Comparison of ENCODE assay signal across 10 cellular contexts in the genomic region with DNA sequence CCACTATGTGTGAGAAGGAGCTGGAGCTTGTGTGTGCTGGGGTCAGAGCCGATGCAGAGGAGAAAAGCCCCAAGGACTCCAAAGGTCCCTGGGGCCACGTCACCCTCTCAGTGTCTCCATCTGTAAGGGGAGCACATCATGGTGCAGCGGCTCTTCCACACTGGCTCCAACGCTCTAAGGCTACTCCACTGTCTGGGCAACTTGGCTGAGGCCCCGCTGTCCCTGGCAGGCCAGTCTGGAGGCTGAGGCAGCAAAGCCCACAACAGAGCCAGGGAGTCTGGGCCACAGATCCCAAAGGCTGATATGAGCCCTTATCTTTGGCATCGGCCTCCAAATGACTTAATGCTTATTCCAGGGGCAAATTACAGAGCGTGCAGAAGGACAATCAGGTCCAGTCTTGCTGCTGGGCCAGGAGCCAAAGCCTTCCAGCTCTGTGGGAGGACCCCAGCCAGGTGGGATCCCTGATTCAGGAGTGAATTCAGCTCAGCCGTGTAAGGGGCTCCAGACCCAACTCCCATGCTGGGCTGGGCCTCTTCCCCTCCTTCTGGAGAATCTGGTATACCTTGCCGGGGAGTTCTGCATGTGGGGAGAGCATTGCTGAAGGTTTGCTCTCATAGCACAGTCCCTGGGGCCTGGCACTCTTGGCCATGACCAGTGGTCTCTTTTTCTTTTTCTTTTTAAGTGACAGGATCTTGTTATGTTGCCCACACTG. TPM values are rescaled to one million over a fixed set of nuclear protein-coding genes. Genes with fewer than 3 reads are reported as not detected.
DNase-seq lines count a peak whose midpoint lies in the region; ATAC-seq and TF ChIP-seq lines count a peak whose summit lies in the region.
"Had no signal": no experiment of that assay in that cellular context is flagged by ENCODE, and none has a peak within 500 bp of the region (broad histone marks: within the 10 kb centered on the region; RNA-seq: fewer than 3 reads in every experiment).

No MANE protein-coding gene starts in this region.

- H3K27me3 Mint-ChIP-seq in CD14-positive monocyte (ENCODE audit: low read depth in 3 of 3): peaks cover 2 to 13% (median 3%) of the 10 kb centered on the region in 3 donors
- no peaks in the 10 kb centered on the region for H3K27me3 Mint-ChIP-seq in activated T-helper 2 cell treated with anti-CD3 and anti-CD28 coated beads, Interferon-gamma antibody, Interleukin-2, Interleukin-4, amounts not matched to agents 10 μg/mL and 5 μg/mL and 100 μg/mL, durations not matched to agents 14 hours and 24 hours and 36 hours (ENCODE audit: low read depth)
- no peaks in the 10 kb centered on the region for H3K27me3 Mint-ChIP-seq in naive thymus-derived CD4-positive, alpha-beta T cell

- H3K4me3 Mint-ChIP-seq in CD14-positive monocyte: peak overlapping the region; percentile 78 to 85
- H3K4me3 Mint-ChIP-seq in activated T-helper 2 cell treated with anti-CD3 and anti-CD28 coated beads, Interferon-gamma antibody, Interleukin-2, Interleukin-4, amounts not matched to agents 10 μg/mL and 5 μg/mL and 100 μg/mL, durations not matched to agents 14 hours and 24 hours and 36 hours (ENCODE audit: low read depth): peak overlapping the region; percentile 82
- H3K4me3 Mint-ChIP-seq in naive thymus-derived CD4-positive, alpha-beta T cell: peak overlapping the region; percentile 85 to 98 (median 90)

- peak overlapping the region; percentile 69 for H3K4me3 ChIP-seq in naive thymus-derived CD4-positive, alpha-beta T cell (ENCODE audit: low read length)

- no peak for TF ChIP-seq CTCF in CD14-positive monocyte (IDR thresholded peaks at IDR 0.05)

- H3K27ac Mint-ChIP-seq in CD14-positive monocyte: peak overlapping the region; percentile 95 to 99 (median 98)
- H3K27ac Mint-ChIP-seq in activated T-helper 2 cell treated with anti-CD3 and anti-CD28 coated beads, Interferon-gamma antibody, Interleukin-2, Interleukin-4, amounts not matched to agents 10 μg/mL and 5 μg/mL and 100 μg/mL, durations not matched to agents 14 hours and 24 hours and 36 hours: peak overlapping the region; percentile 97
- peak overlapping the region; percentile 96 to 100 (median 99) for H3K27ac Mint-ChIP-seq in naive thymus-derived CD4-positive, alpha-beta T cell

- no peaks in the 10 kb centered on the region for H3K27me3 ChIP-seq in naive thymus-derived CD4-positive, alpha-beta T cell (ENCODE audit: control insufficient read depth in 2 of 2, insufficient read depth in 2 of 2, low read length in 2 of 2)
- H3K27me3 ChIP-seq: dorsolateral prefrontal cortex had no signal

- DNase-seq in CD14-positive monocyte (ENCODE audit: low spot score) (peak; percentile 40), putamen (ENCODE audit: low spot score) (no peak)
- peak; percentile 35 for DNase-seq in activated T-helper 2 cell treated with anti-CD3 and anti-CD28 coated beads, Interferon-gamma antibody, Interleukin-2, Interleukin-4, amounts not matched to agents 10 μg/mL and 5 μg/mL and 100 μg/mL, durations not matched to agents 14 hours and 24 hours and 36 hours (ENCODE audit: low spot score)
- DNase-seq in naive thymus-derived CD4-positive, alpha-beta T cell: no peak
- DNase-seq in stimulated activated naive CD4-positive, alpha-beta T cell treated with Interleukin-2 at 50 U/mL for 16 hours (lab: John Stamatoyannopoulos, UW): no peak
- DNase-seq: SHP77 treated with DMSO at 0.1 percent for 48 hours had no signal

- peak overlapping the region; percentile 99 for H3K27ac ChIP-seq in naive thymus-derived CD4-positive, alpha-beta T cell (ENCODE audit: low read depth, low read length)

- no peaks in the 10 kb centered on the region for H3K9me3 ChIP-seq in naive thymus-derived CD4-positive, alpha-beta T cell (ENCODE audit: control insufficient read depth in 2 of 3, low read length in 3 of 3)

- H3K4me1 Mint-ChIP-seq in CD14-positive monocyte: peaks cover 62% of the 10 kb centered on the region
- peaks cover 58% of the 10 kb centered on the region for H3K4me1 Mint-ChIP-seq in activated T-helper 2 cell treated with anti-CD3 and anti-CD28 coated beads, Interferon-gamma antibody, Interleukin-2, Interleukin-4, amounts not matched to agents 10 μg/mL and 5 μg/mL and 100 μg/mL, durations not matched to agents 14 hours and 24 hours and 36 hours (ENCODE audit: low read depth)
- H3K4me1 Mint-ChIP-seq in naive thymus-derived CD4-positive, alpha-beta T cell: peaks cover 42 to 82% (median 71%) of the 10 kb centered on the region in 7 donors

- peak; percentile 1 for ATAC-seq in HG02852 (IDR thresholded peaks at IDR 0.05; ENCODE audit: unreplicated experiment)
- ATAC-seq in naive thymus-derived CD4-positive, alpha-beta T cell: no peak
- ATAC-seq in HG03520 (IDR thresholded peaks at IDR 0.05; ENCODE audit: unreplicated experiment): no peak
- no peak for ATAC-seq in HG03571 (IDR thresholded peaks at IDR 0.05; ENCODE audit: unreplicated experiment)

- H3K36me3 Mint-ChIP-seq in CD14-positive monocyte: peaks cover 12 to 15% of the 10 kb centered on the region in 2 donors
- peaks cover 28% of the 10 kb centered on the region for H3K36me3 Mint-ChIP-seq in activated T-helper 2 cell treated with anti-CD3 and anti-CD28 coated beads, Interferon-gamma antibody, Interleukin-2, Interleukin-4, amounts not matched to agents 10 μg/mL and 5 μg/mL and 100 μg/mL, durations not matched to agents 14 hours and 24 hours and 36 hours (ENCODE audit: low read depth)
- H3K36me3 Mint-ChIP-seq in naive thymus-derived CD4-positive, alpha-beta T cell: peaks cover 0 to 11% (median 0%) of the 10 kb centered on the region in 5 donors

- peaks cover 0 to 14% (median 0%) of the 10 kb centered on the region in 3 experiments for H3K36me3 ChIP-seq in naive thymus-derived CD4-positive, alpha-beta T cell (ENCODE audit: control insufficient read depth in 2 of 3, insufficient read depth in 3 of 3, low read length in 3 of 3)

- H3K4me1 ChIP-seq in naive thymus-derived CD4-positive, alpha-beta T cell (ENCODE audit: control insufficient read depth in 2 of 2, insufficient read depth in 2 of 2, low read length in 2 of 2): peaks cover 57 to 66% of the 10 kb centered on the region in 2 donors

- CTCF ChIA-PET in naive thymus-derived CD4-positive, alpha-beta T cell (lab: Charles Lee): interaction anchor here (0.6 to 15.4 kb wide), 7 partner anchors 8 to 363 kb away, joined by 3 to 401 read pairs (median 4); a partner anchor contains a TSS

- H3K9me3 Mint-ChIP-seq in CD14-positive monocyte: peaks cover 0 to 3% (median 0%) of the 10 kb centered on the region in 7 donors
- H3K9me3 Mint-ChIP-seq in activated T-helper 2 cell treated with anti-CD3 and anti-CD28 coated beads, Interferon-gamma antibody, Interleukin-2, Interleukin-4, amounts not matched to agents 10 μg/mL and 5 μg/mL and 100 μg/mL, durations not matched to agents 14 hours and 24 hours and 36 hours: no peaks in the 10 kb centered on the region
- H3K9me3 Mint-ChIP-seq in naive thymus-derived CD4-positive, alpha-beta T cell: peaks cover 0 to 10% (median 0%) of the 10 kb centered on the region in 11 donors

- POLR2A ChIA-PET in naive thymus-derived CD4-positive, alpha-beta T cell (lab: Charles Lee): interaction anchor here (0.7 to 11.9 kb wide), 12 partner anchors 8 to 448 kb away, joined by 3 to 106 read pairs (median 6); a partner anchor contains a TSS

- intact Hi-C loops in CD14-positive monocyte (cut with micrococcal nuclease): loop anchor here (10.0 kb wide), 2 partner anchors 118 to 388 kb away; a partner anchor contains a TSS
- intact Hi-C loops in activated T-helper 2 cell treated with anti-CD3 and anti-CD28 coated beads, Interferon-gamma antibody, Interleukin-2, Interleukin-4, amounts not matched to agents 10 μg/mL and 5 μg/mL and 100 μg/mL, durations not matched to agents 14 hours and 24 hours and 36 hours (cut with micrococcal nuclease): loop anchor here (1.0 to 5.0 kb wide), 6 partner anchors 17 to 1515 kb away; a partner anchor contains a TSS
- intact Hi-C loops in naive thymus-derived CD4-positive, alpha-beta T cell (cut with micrococcal nuclease): loop anchor here (1.0 to 5.0 kb wide), 6 partner anchors 119 to 815 kb away; a partner anchor contains a TSS

RNA-seq across cellular contexts. Expression of a gene that starts 1.8 kb away (rescaled TPM):
- 10 to 100 TPM; 48.4 to 66.1 TPM for polyA plus RNA-seq in CD14-positive monocyte
- 238 and 260 TPM in 2 replicates for total RNA-seq in activated T-helper 2 cell treated with anti-CD3 and anti-CD28 coated beads, Interferon-gamma antibody, Interleukin-2, Interleukin-4, amounts not matched to agents 10 μg/mL and 5 μg/mL and 100 μg/mL, durations not matched to agents 14 hours and 24 hours and 36 hours
- 100 to 1,000 TPM in 2 of 5 experiments, 10 to 100 TPM in 3; 22.1 to 255 (median 50.3) TPM for total RNA-seq in naive thymus-derived CD4-positive, alpha-beta T cell
- polyA plus RNA-seq in naive thymus-derived CD4-positive, alpha-beta T cell: 10 to 100 TPM; 21.0 to 25.6 TPM

RNA-seq across cellular contexts. Expression of a gene that starts 8.7 kb away (rescaled TPM):
- not detected for polyA plus RNA-seq in CD14-positive monocyte
- 1.3 and 1.5 TPM in 2 replicates for total RNA-seq in activated T-helper 2 cell treated with anti-CD3 and anti-CD28 coated beads, Interferon-gamma antibody, Interleukin-2, Interleukin-4, amounts not matched to agents 10 μg/mL and 5 μg/mL and 100 μg/mL, durations not matched to agents 14 hours and 24 hours and 36 hours
- 1 to 10 TPM in 2 of 5 experiments, under 1 TPM in 3; 0.65 to 7.5 (median 0.86) TPM for total RNA-seq in naive thymus-derived CD4-positive, alpha-beta T cell
- polyA plus RNA-seq in naive thymus-derived CD4-positive, alpha-beta T cell: under 1 TPM in 1 of 2 donors, not detected in 1; 0.19 TPM

RNA-seq across cellular contexts. Expression of a gene that starts 30.7 kb away (rescaled TPM):
- polyA plus RNA-seq in CD14-positive monocyte: not detected
- total RNA-seq in activated T-helper 2 cell treated with anti-CD3 and anti-CD28 coated beads, Interferon-gamma antibody, Interleukin-2, Interleukin-4, amounts not matched to agents 10 μg/mL and 5 μg/mL and 100 μg/mL, durations not matched to agents 14 hours and 24 hours and 36 hours: 0.09 and 0.21 TPM in 2 replicates
- under 1 TPM in 3 of 5 experiments, not detected in 2; 0.15 to 0.93 (median 0.76) TPM for total RNA-seq in naive thymus-derived CD4-positive, alpha-beta T cell
- polyA plus RNA-seq in naive thymus-derived CD4-positive, alpha-beta T cell: not detected

Comparison
In these comparisons a context has a peak if more than half of its experiments do, and no peak if none do; other contexts are left out.
1. DNase-seq: peak in CD14-positive monocyte (single experiment) and activated T-helper 2 cell treated with anti-CD3 and anti-CD28 coated beads, Interferon-gamma antibody, Interleukin-2, Interleukin-4, amounts not matched to agents 10 μg/mL and 5 μg/mL and 100 μg/mL, durations not matched to agents 14 hours and 24 hours and 36 hours (single experiment); none in naive thymus-derived CD4-positive, alpha-beta T cell (0 of 9), stimulated activated naive CD4-positive, alpha-beta T cell treated with Interleukin-2 at 50 U/mL for 16 hours (single experiment) and putamen (single experiment).
2. Peak in every context shown above with its lines, with median percentiles within 50 percentile points of each other: H3K27ac Mint-ChIP-seq and H3K4me3 Mint-ChIP-seq.